ENCODE assay signal across 8 cellular contexts in the genomic region with DNA sequence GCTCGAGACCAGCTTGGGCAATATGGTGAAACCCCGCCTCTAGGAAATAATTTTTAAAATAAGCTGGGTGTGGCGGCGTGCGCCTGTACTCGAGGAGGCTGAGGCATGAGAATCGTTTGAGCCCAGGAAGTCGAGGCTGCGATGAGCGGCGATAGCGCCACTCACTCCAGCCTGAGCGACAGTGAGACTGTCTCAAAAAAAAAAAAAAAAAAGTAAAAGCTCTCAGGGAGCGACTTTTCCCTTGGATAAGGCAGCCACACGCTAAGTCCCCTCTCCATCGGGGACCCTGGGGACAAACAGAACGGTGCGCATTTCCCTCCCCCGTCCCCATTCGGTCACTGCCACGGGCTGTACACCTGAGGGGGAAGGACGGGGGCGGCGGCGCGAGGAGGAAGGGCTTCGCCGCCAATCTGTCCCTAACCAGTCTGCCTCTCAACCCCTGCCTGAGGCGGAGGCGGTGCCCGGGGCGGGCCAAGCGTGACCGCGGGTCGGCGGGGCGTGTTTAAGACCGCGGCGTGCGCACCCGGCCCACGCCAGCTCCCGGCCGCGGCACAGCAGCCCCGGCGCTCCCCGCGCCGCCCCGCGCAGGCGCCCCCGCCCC. TPM values are rescaled to one million over a fixed set of nuclear protein-coding genes. Genes with fewer than 3 reads are reported as not detected.
DNase-seq lines count a peak whose midpoint lies in the region; ATAC-seq, FAIRE-seq and TF ChIP-seq lines count a peak whose summit lies in the region.

A gene (plus strand): TSS at position 531 of the 601 bp plus-strand sequence. CDS start 107 bp downstream, outside the sequence.

- peak; percentile 59 for DNase-seq in EH (ENCODE audit: low read depth)
- peak; percentile 79 for DNase-seq in GM23248
- peak; percentile 30 for DNase-seq in NCI-H1105 (lab: John Stamatoyannopoulos, UW)
- peak; percentile 80 for DNase-seq in activated CD4-positive, alpha-beta T cell treated with anti-CD3 and anti-CD28 coated beads, Interleukin-2, amount 10 ng/mL, durations not matched to agents 7 days and 5 days
- no peak for DNase-seq in HepG2 (ENCODE audit: low spot score)
- DNase-seq in stimulated activated CD4-positive, alpha-beta T cell treated with anti-CD3 and anti-CD28 coated beads, Interleukin-4, amount 100 ng/mL, for 24 hours: peak; percentile 62
- no peak for DNase-seq in Karpas-422

- POLR2A ChIA-PET in activated CD4-positive, alpha-beta T cell treated with anti-CD3 and anti-CD28 coated beads, Interleukin-2, amount 10 ng/mL, durations not matched to agents 7 days and 5 days (lab: Charles Lee): interaction anchor here (0.6 kb wide), 1 partner anchor 243 kb away, joined by 5 read pairs; no protein-coding TSS in a partner anchor
- POLR2A ChIA-PET in HepG2 (lab: Yijun Ruan, JAX): no interaction called here

- H3K27me3 ChIP-seq in GM23248 (replicated peaks; ENCODE audit: insufficient read depth) (no peaks in the 10 kb centered on the region), HepG2 (ENCODE audit: control insufficient read depth in 1 of 2, insufficient read depth in 2 of 2, low read length in 2 of 2) (peaks cover 9 to 58% of the 10 kb centered on the region in 2 experiments), Karpas-422 (ENCODE audit: low read length) (no peaks in the 10 kb centered on the region)

- H3K4me3 ChIP-seq in GM23248 (peak within 1 kb of the TSS; percentile 70), HepG2 (replicated peaks in 1 of 3; ENCODE audit: insufficient read depth in 1 of 3, low read depth in 2 of 3, low read length in 3 of 3) (peak within 1 kb of the TSS; percentile 34 to 72 (median 54)), Karpas-422 (ENCODE audit: low read length) (no peak within 1 kb of the TSS)

- peaks cover 29% of the 10 kb centered on the region for H3K27me3 Mint-ChIP-seq in activated CD4-positive, alpha-beta T cell treated with anti-CD3 and anti-CD28 coated beads, Interleukin-2, amount 10 ng/mL, durations not matched to agents 7 days and 5 days
- peaks cover 79% of the 10 kb centered on the region for H3K27me3 Mint-ChIP-seq in dendritic cell treated with granulocyte-macrophage colony-stimulating factor and Interleukin-4, amounts not matched to agents 40 ng/mL and 50 ng/mL, for 4 days

- no peak within 1 kb of the TSS for H3K27ac ChIP-seq in GM23248
- H3K27ac ChIP-seq in HepG2 (ENCODE audit: extremely low read length, insufficient read depth, low read length): no peak within 1 kb of the TSS
- no peak within 1 kb of the TSS for H3K27ac ChIP-seq in Karpas-422 (ENCODE audit: low read length)

- intact Hi-C loops in dendritic cell treated with granulocyte-macrophage colony-stimulating factor and Interleukin-4, amounts not matched to agents 40 ng/mL and 50 ng/mL, for 4 days (cut with micrococcal nuclease): no loop called here
- intact Hi-C loops in HepG2 (cut with micrococcal nuclease; ENCODE audit: unreplicated experiment): no loop called here

- no peak for TF ChIP-seq RAD21 in HepG2 (CRISPR knock-in tag; IDR thresholded peaks at IDR 0.05)

- no TSS peak for BruUV-seq in HepG2 (replicated peaks; lab: Mats Ljungman, UMichigan)

- H3K27ac Mint-ChIP-seq in activated CD4-positive, alpha-beta T cell treated with anti-CD3 and anti-CD28 coated beads, Interleukin-2, amount 10 ng/mL, durations not matched to agents 7 days and 5 days: peak within 1 kb of the TSS; percentile 79
- peak within 1 kb of the TSS; percentile 67 for H3K27ac Mint-ChIP-seq in dendritic cell treated with granulocyte-macrophage colony-stimulating factor and Interleukin-4, amounts not matched to agents 40 ng/mL and 50 ng/mL, for 4 days

- 15 to 30% methylated on average over 26 to 55 of the region's 56 CpGs for WGBS in GM23248 (ENCODE audit: low coverage in 1 of 2, low lambda C conversion rate in 2 of 2, missing lambda C conversion rate in 2 of 2), 2 experiments
- 17% methylated on average over 21 of the region's 56 CpGs for WGBS in HepG2 (ENCODE audit: low lambda C conversion rate)

- H3K36me3 Mint-ChIP-seq in activated CD4-positive, alpha-beta T cell treated with anti-CD3 and anti-CD28 coated beads, Interleukin-2, amount 10 ng/mL, durations not matched to agents 7 days and 5 days (ENCODE audit: low read depth): no peaks in the 10 kb centered on the region
- H3K36me3 Mint-ChIP-seq in dendritic cell treated with granulocyte-macrophage colony-stimulating factor and Interleukin-4, amounts not matched to agents 40 ng/mL and 50 ng/mL, for 4 days (ENCODE audit: low read depth): no peaks in the 10 kb centered on the region

- in situ Hi-C loops in GM23248 (cut with MboI): no loop called here
- in situ Hi-C loops in HepG2 (cut with HindIII; ENCODE audit: extremely low pct_ligation_motif_present, low pct_unique_long_range_greater_than_20kb): no loop called here

- CTCF ChIA-PET in activated CD4-positive, alpha-beta T cell treated with anti-CD3 and anti-CD28 coated beads, Interleukin-2, amount 10 ng/mL, durations not matched to agents 7 days and 5 days (lab: Charles Lee): interaction anchor here (0.5 to 1.2 kb wide), 3 partner anchors 8 to 1880 kb away, joined by 3 to 4 read pairs (median 3); no protein-coding TSS in a partner anchor
- CTCF ChIA-PET in HepG2 (lab: Yijun Ruan, JAX; ENCODE audit: low intra/inter-chr PET ratio, low total read pairs): no interaction called here

- TF ChIP-seq POLR2A in HepG2 (IDR thresholded peaks at IDR 0.05; ENCODE audit: insufficient read depth in 1 of 2, low read depth in 2 of 2, low read length in 2 of 2): no peak

- TF ChIP-seq EP300 in HepG2 (IDR thresholded peaks at IDR 0.05; ENCODE audit: low read depth in 2 of 2, low read length in 2 of 2) (no peak), HepG2 (CRISPR knock-in tag; IDR thresholded peaks at IDR 0.05; ENCODE audit: borderline replicate concordance) (no peak)

- H2AFZ ChIP-seq in GM23248: peak within 1 kb of the TSS; percentile 83
- peak within 1 kb of the TSS; percentile 22 for H2AFZ ChIP-seq in HepG2 (ENCODE audit: low read length)
- no peak within 1 kb of the TSS for H2AFZ ChIP-seq in Karpas-422 (ENCODE audit: low read length)

- ATAC-seq in HepG2: no peak; the same call in 2 of the 3 replicates

- peak within 1 kb of the TSS; percentile 87 for H3K4me2 ChIP-seq in GM23248 (ENCODE audit: unreplicated experiment)
- H3K4me2 ChIP-seq in HepG2 (ENCODE audit: low read depth, low read length): peak within 1 kb of the TSS; percentile 92
- H3K4me2 ChIP-seq in Karpas-422 (ENCODE audit: low read depth, low read length, poor library complexity, severe bottlenecking): no peak within 1 kb of the TSS

- H3K4me1 ChIP-seq in GM23248 (ENCODE audit: insufficient read depth): no peaks in the 10 kb centered on the region
- H3K4me1 ChIP-seq in HepG2 (ENCODE audit: insufficient read depth, low read length): peaks cover 12% of the 10 kb centered on the region
- peaks cover 6% of the 10 kb centered on the region for H3K4me1 ChIP-seq in Karpas-422 (ENCODE audit: low read length)

- no peak for TF ChIP-seq CTCF in HepG2 (CRISPR knock-in tag; IDR thresholded peaks at IDR 0.05)

- no peak for FAIRE-seq in HepG2 (lab: Jason Lieb, UNC)

- peak within 1 kb of the TSS; percentile 45 for H3K9ac ChIP-seq in GM23248
- H3K9ac ChIP-seq in HepG2 (ENCODE audit: insufficient read depth, low read depth, low read length): no peak within 1 kb of the TSS
- no peak within 1 kb of the TSS for H3K9ac ChIP-seq in Karpas-422 (ENCODE audit: low read length)

- no peaks in the 10 kb centered on the region for H4K20me1 ChIP-seq in GM23248 (ENCODE audit: insufficient read depth)
- H4K20me1 ChIP-seq in HepG2 (ENCODE audit: insufficient read depth, low read length): no peaks in the 10 kb centered on the region
- no peaks in the 10 kb centered on the region for H4K20me1 ChIP-seq in Karpas-422 (ENCODE audit: insufficient read depth, low read depth, low read length)

- no peaks in the 10 kb centered on the region for H3K9me2 ChIP-seq in GM23248 (ENCODE audit: insufficient read depth)
- no peaks in the 10 kb centered on the region for H3K9me2 ChIP-seq in Karpas-422 (replicated peaks; ENCODE audit: insufficient read depth, low read length)

- H3K36me3 ChIP-seq in GM23248 (ENCODE audit: low read depth): no peaks in the 10 kb centered on the region
- no peaks in the 10 kb centered on the region for H3K36me3 ChIP-seq in HepG2 (replicated peaks in 1 of 2; ENCODE audit: control insufficient read depth in 1 of 2, insufficient read depth in 2 of 2, low read length in 2 of 2)
- no peaks in the 10 kb centered on the region for H3K36me3 ChIP-seq in Karpas-422 (ENCODE audit: insufficient read depth, low read length)

- H3K9me3 ChIP-seq in GM23248 (ENCODE audit: low read depth): no peaks in the 10 kb centered on the region
- H3K9me3 ChIP-seq in HepG2 (ENCODE audit: low read length): no peaks in the 10 kb centered on the region
- no peaks in the 10 kb centered on the region for H3K9me3 ChIP-seq in Karpas-422 (ENCODE audit: low read length)

- peaks cover 13% of the 10 kb centered on the region; the same call in 1 of the 2 replicates for H3F3A ChIP-seq in GM23248 (ENCODE audit: insufficient read depth)

- peak within 1 kb of the TSS; percentile 72 for H3K4me3 Mint-ChIP-seq in activated CD4-positive, alpha-beta T cell treated with anti-CD3 and anti-CD28 coated beads, Interleukin-2, amount 10 ng/mL, durations not matched to agents 7 days and 5 days
- peak within 1 kb of the TSS; percentile 83 for H3K4me3 Mint-ChIP-seq in dendritic cell treated with granulocyte-macrophage colony-stimulating factor and Interleukin-4, amounts not matched to agents 40 ng/mL and 50 ng/mL, for 4 days

- no peaks in the 10 kb centered on the region for H3K79me2 ChIP-seq in GM23248 (ENCODE audit: insufficient read depth)
- H3K79me2 ChIP-seq in HepG2 (ENCODE audit: insufficient read depth, low read length): no peaks in the 10 kb centered on the region
- no peaks in the 10 kb centered on the region for H3K79me2 ChIP-seq in Karpas-422 (ENCODE audit: low read length)

- H3K4me1 Mint-ChIP-seq in activated CD4-positive, alpha-beta T cell treated with anti-CD3 and anti-CD28 coated beads, Interleukin-2, amount 10 ng/mL, durations not matched to agents 7 days and 5 days: peaks cover 27% of the 10 kb centered on the region
- H3K4me1 Mint-ChIP-seq in dendritic cell treated with granulocyte-macrophage colony-stimulating factor and Interleukin-4, amounts not matched to agents 40 ng/mL and 50 ng/mL, for 4 days (ENCODE audit: low read depth): peaks cover 46% of the 10 kb centered on the region

- H3K9me3 Mint-ChIP-seq in activated CD4-positive, alpha-beta T cell treated with anti-CD3 and anti-CD28 coated beads, Interleukin-2, amount 10 ng/mL, durations not matched to agents 7 days and 5 days: no peaks in the 10 kb centered on the region
- no peaks in the 10 kb centered on the region for H3K9me3 Mint-ChIP-seq in dendritic cell treated with granulocyte-macrophage colony-stimulating factor and Interleukin-4, amounts not matched to agents 40 ng/mL and 50 ng/mL, for 4 days

RNA-seq across cellular contexts. Expression of the gene that starts here (rescaled TPM):
- 0.63 and 2.2 TPM in 2 replicates for total RNA-seq in GM23248 (2014; rRNA removed; shearing (Covaris generic))
- 1.5 and 2.3 TPM in 2 replicates for polyA plus RNA-seq in GM23248 (2016; fragmentation: Nextera tagmentation; extraction: Ambion mirVana)
- 1 to 10 TPM; 2.6 to 3.3 TPM for total RNA-seq in activated CD4-positive, alpha-beta T cell treated with anti-CD3 and anti-CD28 coated beads, Interleukin-2, amount 10 ng/mL, durations not matched to agents 7 days and 5 days
- total RNA-seq in HepG2 (2016; rRNA removed; fragmentation: Illumina TruSeq; extraction: Trizol): not detected in 2 replicates
- total RNA-seq in HepG2 (2016; cell fraction: cytosol; rRNA removed; fragmentation: Illumina TruSeq; extraction: Trizol; ENCODE audit: low read depth): not detected in 2 replicates
- not detected in 2 replicates for total RNA-seq in HepG2 (2016; cell fraction: insoluble cytoplasmic fraction; rRNA removed; fragmentation: Illumina TruSeq; extraction: Trizol)
- not detected in 2 replicates for total RNA-seq in HepG2 (2016; cell fraction: membrane; rRNA removed; fragmentation: Illumina TruSeq; extraction: Trizol)
- not detected in 2 replicates for total RNA-seq in HepG2 (2016; cell fraction: nucleus; rRNA removed; fragmentation: Illumina TruSeq; extraction: Trizol)
- polyA plus RNA-seq in HepG2 (2011; rRNA removed): not detected in 2 replicates
- polyA plus RNA-seq in HepG2 (2011; cell fraction: cytosol; rRNA removed): not detected in 2 replicates
- polyA plus RNA-seq in HepG2 (2011; cell fraction: nucleus; rRNA removed): not detected in 2 replicates
- polyA plus RNA-seq in HepG2 (2012): 0.20 TPM in 1 of 2 replicates, not detected in the other
- not detected in 2 replicates for polyA plus RNA-seq in HepG2 (2016; cell fraction: cytosol; fragmentation: Illumina TruSeq; extraction: Trizol; ENCODE audit: low read depth)
- polyA plus RNA-seq in HepG2 (2016; cell fraction: insoluble cytoplasmic fraction; fragmentation: Illumina TruSeq; extraction: Trizol; ENCODE audit: low read depth): not detected in 2 replicates
- polyA plus RNA-seq in HepG2 (2016; cell fraction: membrane; fragmentation: Illumina TruSeq; extraction: Trizol; ENCODE audit: low read depth): not detected in 2 replicates
- polyA plus RNA-seq in HepG2 (2016; cell fraction: nucleus; fragmentation: Illumina TruSeq; extraction: Trizol; ENCODE audit: insufficient read depth, low read depth): not detected in 2 replicates
- polyA minus RNA-seq in HepG2 (2011; rRNA and poly(A)+ RNA removed; ENCODE audit: low replicate concordance): 0.60 and 1.2 TPM in 2 replicates
- not detected in 2 replicates for polyA minus RNA-seq in HepG2 (2011; cell fraction: cytosol; rRNA and poly(A)+ RNA removed)
- polyA minus RNA-seq in HepG2 (2011; cell fraction: nucleus; rRNA and poly(A)+ RNA removed): not detected in 2 replicates
- total RNA-seq in Karpas-422 (2014; rRNA removed; shearing (Covaris generic); ENCODE audit: low replicate concordance): not detected in 2 replicates

Comparison
In these comparisons a context has a peak if more than half of its experiments do, and no peak if none do; other contexts are left out.
1. DNase-seq: peak in EH (single experiment), GM23248 (single experiment), NCI-H1105 (single experiment), activated CD4-positive, alpha-beta T cell treated with anti-CD3 and anti-CD28 coated beads, Interleukin-2, amount 10 ng/mL, durations not matched to agents 7 days and 5 days (single experiment) and stimulated activated CD4-positive, alpha-beta T cell treated with anti-CD3 and anti-CD28 coated beads, Interleukin-4, amount 100 ng/mL, for 24 hours (single experiment); none in HepG2 (single experiment) and Karpas-422 (single experiment).